ENCODE assay signal across 2 cellular contexts in the genomic region with DNA sequence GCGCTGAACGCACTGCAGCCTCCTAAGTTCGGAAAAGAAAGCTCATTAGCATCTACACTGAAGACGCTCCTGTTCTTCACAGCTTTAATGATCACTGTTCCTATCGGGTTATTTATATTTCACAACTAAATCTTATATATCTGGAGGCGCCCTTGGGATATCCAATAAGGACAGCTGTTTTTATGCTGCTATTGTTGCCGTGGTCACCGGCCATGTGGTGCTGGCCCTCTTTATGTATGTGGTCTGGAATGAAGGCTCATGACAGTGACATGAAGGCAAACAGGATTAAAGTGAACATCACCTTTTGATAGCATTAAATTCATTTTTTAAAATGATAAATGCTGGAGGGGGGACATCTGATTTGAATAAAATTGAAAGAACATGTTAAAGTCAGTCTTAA.
A peak's percentile ranks its signal among the peaks of the same experiment; 100 is the strongest.
TF ChIP-seq lines count a peak whose summit lies in the region.

No MANE protein-coding gene starts in this region.

TF ChIP-seq in HepG2, 621 proteins besides CTCF, POLR2A, EP300 and RAD21:
- TF ChIP-seq SAFB2 (CRISPR knock-in tag; IDR thresholded peaks at IDR 0.05; ENCODE audit: borderline replicate concordance, low read depth) (no peak), GMEB2 (CRISPR knock-in tag; IDR thresholded peaks at IDR 0.05; ENCODE audit: low read depth) (no peak), MTA1 (CRISPR knock-in tag; IDR thresholded peaks at IDR 0.05; ENCODE audit: borderline replicate concordance) (no peak), ZNF644 (CRISPR knock-in tag; IDR thresholded peaks at IDR 0.05; ENCODE audit: low read depth) (no peak), ZNF737 (CRISPR knock-in tag; IDR thresholded peaks at IDR 0.05; ENCODE audit: borderline replicate concordance) (no peak), ZMYM2 (CRISPR knock-in tag; IDR thresholded peaks at IDR 0.05) (no peak), ZNF280D (CRISPR knock-in tag; IDR thresholded peaks at IDR 0.05) (no peak)
- TF ChIP-seq, protein P1, sequence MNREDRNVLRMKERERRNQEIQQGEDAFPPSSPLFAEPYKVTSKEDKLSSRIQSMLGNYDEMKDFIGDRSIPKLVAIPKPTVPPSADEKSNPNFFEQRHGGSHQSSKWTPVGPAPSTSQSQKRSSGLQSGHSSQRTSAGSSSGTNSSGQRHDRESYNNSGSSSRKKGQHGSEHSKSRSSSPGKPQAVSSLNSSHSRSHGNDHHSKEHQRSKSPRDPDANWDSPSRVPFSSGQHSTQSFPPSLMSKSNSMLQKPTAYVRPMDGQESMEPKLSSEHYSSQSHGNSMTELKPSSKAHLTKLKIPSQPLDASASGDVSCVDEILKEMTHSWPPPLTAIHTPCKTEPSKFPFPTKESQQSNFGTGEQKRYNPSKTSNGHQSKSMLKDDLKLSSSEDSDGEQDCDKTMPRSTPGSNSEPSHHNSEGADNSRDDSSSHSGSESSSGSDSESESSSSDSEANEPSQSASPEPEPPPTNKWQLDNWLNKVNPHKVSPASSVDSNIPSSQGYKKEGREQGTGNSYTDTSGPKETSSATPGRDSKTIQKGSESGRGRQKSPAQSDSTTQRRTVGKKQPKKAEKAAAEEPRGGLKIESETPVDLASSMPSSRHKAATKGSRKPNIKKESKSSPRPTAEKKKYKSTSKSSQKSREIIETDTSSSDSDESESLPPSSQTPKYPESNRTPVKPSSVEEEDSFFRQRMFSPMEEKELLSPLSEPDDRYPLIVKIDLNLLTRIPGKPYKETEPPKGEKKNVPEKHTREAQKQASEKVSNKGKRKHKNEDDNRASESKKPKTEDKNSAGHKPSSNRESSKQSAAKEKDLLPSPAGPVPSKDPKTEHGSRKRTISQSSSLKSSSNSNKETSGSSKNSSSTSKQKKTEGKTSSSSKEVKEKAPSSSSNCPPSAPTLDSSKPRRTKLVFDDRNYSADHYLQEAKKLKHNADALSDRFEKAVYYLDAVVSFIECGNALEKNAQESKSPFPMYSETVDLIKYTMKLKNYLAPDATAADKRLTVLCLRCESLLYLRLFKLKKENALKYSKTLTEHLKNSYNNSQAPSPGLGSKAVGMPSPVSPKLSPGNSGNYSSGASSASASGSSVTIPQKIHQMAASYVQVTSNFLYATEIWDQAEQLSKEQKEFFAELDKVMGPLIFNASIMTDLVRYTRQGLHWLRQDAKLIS (CRISPR knock-in tag; IDR thresholded peaks at IDR 0.05), result no peak
TF ChIP-seq in HepG2: peak in this region for 0.

TF ChIP-seq in K562, 482 proteins besides CTCF, POLR2A, EP300 and RAD21:
- TF ChIP-seq MTA3 (IDR thresholded peaks at IDR 0.05; ENCODE audit: borderline replicate concordance) (no peak), ZNF143 (CRISPR knock-in tag; IDR thresholded peaks at IDR 0.05) (no peak), POLR2G (IDR thresholded peaks at IDR 0.05; ENCODE audit: low read depth, low read length) (no peak), STAT5A (IDR thresholded peaks at IDR 0.05; ENCODE audit: borderline replicate concordance, low read length) (no peak), RFX1 (IDR thresholded peaks at IDR 0.05) (peak; percentile 65), USF1 (CRISPR knock-in tag; IDR thresholded peaks at IDR 0.05) (no peak)
